Comparison of ENCODE assay signal across 24 cellular contexts in genomic region chr2:175228179-175228578, GRCh38.
"Had no signal": no experiment of that assay in that cellular context is flagged by ENCODE, and none has a peak within 500 bp of the region (broad histone marks: within the 10 kb centered on the region; RNA-seq: fewer than 3 reads in every experiment).

No MANE protein-coding gene starts in this region.

- H3K4me3 Mint-ChIP-seq: dendritic cell treated with granulocyte-macrophage colony-stimulating factor and Interleukin-4, amounts not matched to agents 40 ng/mL and 50 ng/mL, for 4 days; endodermal cell; mesothelial cell of epicardium; naive B cell; nephron progenitor cell had no signal

- H3K27ac Mint-ChIP-seq: dendritic cell treated with granulocyte-macrophage colony-stimulating factor and Interleukin-4, amounts not matched to agents 40 ng/mL and 50 ng/mL, for 4 days; endodermal cell; mesothelial cell of epicardium; naive B cell; nephron progenitor cell had no signal

- ATAC-seq: foreskin keratinocyte, gastroesophageal sphincter, heart right ventricle, left cardiac atrium, left lung, mucosa of descending colon, sciatic nerve had no signal

- H3K9me3 Mint-ChIP-seq: dendritic cell treated with granulocyte-macrophage colony-stimulating factor and Interleukin-4, amounts not matched to agents 40 ng/mL and 50 ng/mL, for 4 days; endodermal cell; mesothelial cell of epicardium; naive B cell; nephron progenitor cell had no signal

- H3K36me3 Mint-ChIP-seq: mesothelial cell of epicardium, naive B cell had no signal

- DNase-seq: colonic mucosa; effector CD8-positive, alpha-beta T cell; endodermal cell; foreskin keratinocyte; heart right ventricle; hippocampal formation; left cardiac atrium; left lung; mesenchymal stem cell; mucosa of descending colon; naive B cell; nephron progenitor cell; nucleus accumbens; stimulated activated CD4-positive, alpha-beta T cell treated with anti-CD3 and anti-CD28 coated beads, Interleukin-12 subunit alpha, Interleukin-12 subunit beta, amount 100 ng/mL, for 4 hours; stimulated activated CD4-positive, alpha-beta T cell treated with anti-CD3 and anti-CD28 coated beads, Interleukin-1b, Interleukin-23, amount 100 ng/mL, for 48 hours; stimulated activated CD4-positive, alpha-beta T cell treated with anti-CD3 and anti-CD28 coated beads, Interleukin-4, amount 100 ng/mL, for 1 hour; stimulated activated CD8-positive, alpha-beta memory T cell treated with anti-CD3 and anti-CD28 coated beads, Interleukin-4, amount 100 ng/mL, for 48 hours; stimulated activated naive CD4-positive, alpha-beta T cell treated with Interleukin-2 at 50 U/mL for 16 hours; thyroid gland; trophoblast cell had no signal

- H3K4me1 Mint-ChIP-seq: endodermal cell, mesothelial cell of epicardium, naive B cell, nephron progenitor cell had no signal
